Comparison of ENCODE assay signal across 8 cellular contexts in genomic region chr1:19476440-19477190, GRCh38. TPM values are rescaled to one million over a fixed set of nuclear protein-coding genes. Genes with fewer than 3 reads are reported as not detected.
DNase-seq lines count a peak whose midpoint lies in the region; FAIRE-seq and TF ChIP-seq lines count a peak whose summit lies in the region.

No MANE protein-coding gene starts in this region.

- H3K4me1 ChIP-seq in muscle layer of duodenum (ENCODE audit: control insufficient read depth in 1 of 2, insufficient read depth in 2 of 2, low read length in 2 of 2): peaks cover 35 to 86% of the 10 kb centered on the region in 2 donors

- H3K27ac ChIP-seq in brain microvascular endothelial cell (peak overlapping the region; percentile 23), muscle layer of duodenum (ENCODE audit: low read length) (peak overlapping the region; percentile 67)

- H3K27me3 ChIP-seq in brain microvascular endothelial cell (replicated peaks) (no peaks in the 10 kb centered on the region), muscle layer of duodenum (ENCODE audit: low read depth, low read length) (no peaks in the 10 kb centered on the region)

- H3K36me3 ChIP-seq in brain microvascular endothelial cell (replicated peaks) (peaks cover 34% of the 10 kb centered on the region), muscle layer of duodenum (ENCODE audit: control insufficient read depth in 1 of 2, insufficient read depth in 2 of 2, low read length in 2 of 2) (peaks cover 4 to 5% of the 10 kb centered on the region in 2 donors)

- H3K36me3 Mint-ChIP-seq in glutamatergic neuron (ENCODE audit: unreplicated experiment): no peaks in the 10 kb centered on the region

- H3K4me1 Mint-ChIP-seq in glutamatergic neuron (ENCODE audit: low read depth, unreplicated experiment): peaks cover 25% of the 10 kb centered on the region

- H3K4me3 ChIP-seq in brain microvascular endothelial cell (ENCODE audit: low read depth, low read length) (no peak overlapping the region), muscle layer of duodenum (ENCODE audit: low read depth in 1 of 2, low read length in 2 of 2) (peak overlapping the region in 1 of 2 donors; percentile 8)

- TF ChIP-seq CTCF in brain microvascular endothelial cell (IDR thresholded peaks at IDR 0.05; ENCODE audit: low read depth, low read length, missing control alignments) (no peak), glutamatergic neuron (IDR thresholded peaks at IDR 0.05; ENCODE audit: partially characterized antibody, unreplicated experiment) (no peak)

- H3K4me3 Mint-ChIP-seq in glutamatergic neuron (ENCODE audit: unreplicated experiment): no peak overlapping the region

- no peak overlapping the region for H3K27ac Mint-ChIP-seq in glutamatergic neuron (ENCODE audit: unreplicated experiment)

- peaks cover 6% of the 10 kb centered on the region for H3K9me3 Mint-ChIP-seq in glutamatergic neuron (ENCODE audit: unreplicated experiment)

- H3K9me3 ChIP-seq in muscle layer of duodenum (ENCODE audit: control insufficient read depth in 1 of 2, low read length in 2 of 2): no peaks in the 10 kb centered on the region

- peak; percentile 51 for DNase-seq in activated T-cell treated with anti-CD3 and anti-CD28 coated beads, Interleukin-2, amount 50 U/mL, for 1 hour
- DNase-seq in activated T-cell treated with anti-CD3 and anti-CD28 coated beads for 4 hours (no peak), NAMALWA (ENCODE audit: low spot score) (peak; percentile 37), brain microvascular endothelial cell (peak; percentile 48), glutamatergic neuron (no peak), urothelium cell line (ENCODE audit: low spot score) (no peak), NCI-H2029 (lab: John Stamatoyannopoulos, UW) (no peak)

- no peak for FAIRE-seq in urothelium cell line (lab: Jason Lieb, UNC)

- in situ Hi-C loops in brain microvascular endothelial cell (cut with HindIII; ENCODE audit: low pct_ligation_motif_present, low sequenced_read_pairs): no loop called here

- peaks cover 2% of the 10 kb centered on the region for H3K27me3 Mint-ChIP-seq in glutamatergic neuron (ENCODE audit: unreplicated experiment)

RNA-seq across cellular contexts. Expression of gene CAPZB, which starts 8.7 kb away (rescaled TPM):
- total RNA-seq in glutamatergic neuron (ENCODE audit: unreplicated experiment): 326 TPM

Comparison
In these comparisons a context has a peak if more than half of its experiments do, and no peak if none do; other contexts are left out.
1. DNase-seq: peak in activated T-cell treated with anti-CD3 and anti-CD28 coated beads, Interleukin-2, amount 50 U/mL, for 1 hour (single experiment), NAMALWA (single experiment) and brain microvascular endothelial cell (single experiment); none in activated T-cell treated with anti-CD3 and anti-CD28 coated beads for 4 hours (single experiment), glutamatergic neuron (single experiment), urothelium cell line (single experiment) and NCI-H2029 (single experiment).